ENCODE assay signal across 8 cellular contexts in the genomic region with DNA sequence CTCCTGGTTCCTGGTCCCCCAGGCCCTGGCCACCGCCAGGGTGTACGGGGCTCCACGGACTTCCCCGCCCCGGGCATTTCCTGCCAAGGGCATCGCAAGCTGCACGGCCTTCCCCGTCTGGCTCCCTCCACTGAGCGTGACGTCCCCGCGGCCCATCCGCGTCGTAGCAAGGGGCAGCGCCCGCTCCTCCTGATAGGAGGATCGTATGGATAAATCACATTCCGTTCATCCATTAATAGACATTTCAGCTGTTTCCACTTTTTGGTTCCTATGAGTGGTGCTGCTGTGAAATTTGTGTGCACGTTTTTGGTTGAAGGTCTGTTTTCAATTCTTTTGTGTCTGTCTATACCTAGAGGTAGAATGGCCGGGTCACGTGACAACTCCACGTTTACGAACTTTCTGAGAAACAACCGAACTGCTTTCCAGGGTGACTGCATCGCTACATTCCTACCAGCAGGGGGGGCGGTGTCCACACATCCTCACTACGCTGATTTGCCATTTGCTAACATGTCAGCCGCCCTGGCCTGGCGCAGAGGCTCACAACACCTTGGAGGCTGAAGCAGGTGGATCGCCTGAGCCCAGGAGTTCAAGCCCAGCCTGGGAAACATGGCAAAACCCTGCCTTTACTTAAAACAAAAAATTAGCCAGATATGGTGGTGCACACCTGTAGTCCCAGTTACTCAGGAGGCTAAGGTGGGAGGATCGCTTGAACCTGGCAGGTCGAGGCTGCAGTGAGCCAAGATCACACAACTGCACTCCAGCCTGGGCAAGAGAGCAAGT. TPM values are rescaled to one million over a fixed set of nuclear protein-coding genes. Genes with fewer than 3 reads are reported as not detected.
A peak's percentile ranks its signal among the peaks of the same experiment; 100 is the strongest.
DNase-seq lines count a peak whose midpoint lies in the region; ATAC-seq and TF ChIP-seq lines count a peak whose summit lies in the region.

No MANE protein-coding gene starts in this region.

- H3K4me3 ChIP-seq in AG04450 (ENCODE audit: low read depth, low read length) (no peak overlapping the region), lower lobe of right lung (no peak overlapping the region)

- H3K4me1 ChIP-seq in lower lobe of right lung: no peaks in the 10 kb centered on the region

- H3K27me3 ChIP-seq in AG04450 (ENCODE audit: control insufficient read depth, insufficient read depth, low read length) (no peaks in the 10 kb centered on the region), lower lobe of right lung (ENCODE audit: low read depth) (peaks cover 23% of the 10 kb centered on the region)

- no peaks in the 10 kb centered on the region for H3K36me3 ChIP-seq in lower lobe of right lung

- POLR2A ChIA-PET in AG04450 (lab: Yijun Ruan, JAX): no interaction called here

- H3K27ac ChIP-seq in AG04450 (ENCODE audit: low read depth, low read length): no peak overlapping the region
- H3K27ac ChIP-seq in lower lobe of right lung: no peak overlapping the region

- CTCF ChIA-PET in AG04450 (lab: Charles Lee): no interaction called here

- DNase-seq in AG04450 (ENCODE audit: low read depth, low spot score) (no peak), GM19238 (ENCODE audit: insufficient read length, low spot score) (peak; percentile 79), NCI-H526 (lab: John Stamatoyannopoulos, UW) (peak; percentile 73 to 93), dedifferentiated amniotic fluid mesenchymal stem cell (ENCODE audit: extremely low spot score) (peak; percentile 47), lower lobe of right lung (peak; percentile 71)
- DNase-seq in activated CD4-positive, alpha-beta T cell treated with anti-CD3 and anti-CD28 coated beads, Interleukin-2, amount 50 U/mL, for 1 hour: peak; percentile 76
- peak; percentile 45 to 55 for DNase-seq in stimulated activated CD8-positive, alpha-beta memory T cell treated with anti-CD3 and anti-CD28 coated beads, Interleukin-15, amount 100 ng/mL, for 4 hours (ENCODE audit: low read depth in 2 of 2)

- peaks cover 39% of the 10 kb centered on the region; the same call in 1 of the 2 replicates for H3K9me3 ChIP-seq in AG04450 (ENCODE audit: control insufficient read depth, insufficient read depth, low read length)
- no peaks in the 10 kb centered on the region for H3K9me3 ChIP-seq in lower lobe of right lung

- ATAC-seq in lower lobe of right lung (peak; percentile 47 to 59), HG03025 (IDR thresholded peaks at IDR 0.05; ENCODE audit: low FRiP score, unreplicated experiment) (no peak)

- intact Hi-C loops in lower lobe of right lung (cut with DNase I): no loop called here

- TF ChIP-seq CTCF in AG04450 (IDR thresholded peaks at IDR 0.05; ENCODE audit: low read depth, low read length) (peak; percentile 52), lower lobe of right lung (IDR thresholded peaks at IDR 0.05) (peak; percentile 85)

RNA-seq across cellular contexts. Expression of a gene that starts 37.7 kb away (rescaled TPM):
- not detected in 2 replicates for polyA plus RNA-seq in AG04450 (2011; rRNA removed)
- not detected in 2 replicates for polyA minus RNA-seq in AG04450 (2011; rRNA and poly(A)+ RNA removed)
- not detected for total RNA-seq in lower lobe of right lung
